21 cellular contexts compared by ENCODE assay signal in genomic region chr16:19841184-19841583, GRCh38. TPM values are rescaled to one million over a fixed set of nuclear protein-coding genes. Genes with fewer than 3 reads are reported as not detected.
"Had no signal": no experiment of that assay in that cellular context is flagged by ENCODE, and none has a peak within 500 bp of the region (broad histone marks: within the 10 kb centered on the region; RNA-seq: fewer than 3 reads in every experiment).

No MANE protein-coding gene starts in this region.

- H3K27me3 ChIP-seq: hepatocyte, spleen, testis, vagina had no signal

- H3K27ac ChIP-seq: epithelial cell of prostate, hepatocyte, parathyroid adenoma, spleen, testis, vagina, VCaP had no signal

- H3K36me3 ChIP-seq: spleen, vagina had no signal

- H3K4me1 ChIP-seq: spleen, testis, vagina had no signal

- H3K4me3 ChIP-seq: hepatocyte, spleen, testis, vagina had no signal

- ATAC-seq: activated CD4-positive, CD25-positive, alpha-beta regulatory T cell treated with anti-CD3 and anti-CD28 coated beads, Interleukin-2, amount 50 U/mL, for 24 hours; activated CD8-positive, alpha-beta memory T cell treated with anti-CD3 and anti-CD28 coated beads, Interleukin-2, amount 10 ng/mL, durations not matched to agents 7 days and 5 days; activated CD8-positive, alpha-beta T cell treated with anti-CD3 and anti-CD28 coated beads for 36 hours had no signal

- DNase-seq: activated CD4-positive, alpha-beta T cell treated with anti-CD3 and anti-CD28 coated beads, Interleukin-2, amount 10 ng/mL, durations not matched to agents 24 days and 14 days; activated CD8-positive, alpha-beta memory T cell treated with anti-CD3 and anti-CD28 coated beads, Interleukin-2, amount 10 ng/mL, durations not matched to agents 7 days and 5 days; activated CD8-positive, alpha-beta T cell treated with anti-CD3 and anti-CD28 coated beads for 36 hours; activated effector memory CD4-positive, alpha-beta T cell treated with anti-CD3 and anti-CD28 coated beads, Interleukin-2, amount 50 U/mL, for 16 hours; activated naive CD4-positive, alpha-beta T cell treated with anti-CD3 and anti-CD28 coated beads, Interleukin-2, amount 10 ng/mL, durations not matched to agents 7 days and 5 days; activated T-cell treated with anti-CD3 and anti-CD28 coated beads for 4 hours; amygdala; immature natural killer cell; kidney glomerular epithelial cell; nephron progenitor cell; spleen; stimulated activated CD4-positive, alpha-beta T cell treated with anti-CD3 and anti-CD28 coated beads, Interleukin-4, amount 100 ng/mL, for 1 hour; stimulated activated naive CD4-positive, alpha-beta T cell; testis; trophoblast cell had no signal

- H3K9me3 ChIP-seq: spleen, testis, vagina had no signal

RNA-seq across cellular contexts. Expression of gene GPRC5B, which starts 43.5 kb away (rescaled TPM):
- total RNA-seq: activated CD8-positive, alpha-beta memory T cell treated with anti-CD3 and anti-CD28 coated beads, Interleukin-2, amount 10 ng/mL, durations not matched to agents 7 days and 5 days; activated CD8-positive, alpha-beta T cell treated with anti-CD3 and anti-CD28 coated beads for 36 hours had no signal
- polyA plus RNA-seq: immature natural killer cell had no signal
